In the genomic region with DNA sequence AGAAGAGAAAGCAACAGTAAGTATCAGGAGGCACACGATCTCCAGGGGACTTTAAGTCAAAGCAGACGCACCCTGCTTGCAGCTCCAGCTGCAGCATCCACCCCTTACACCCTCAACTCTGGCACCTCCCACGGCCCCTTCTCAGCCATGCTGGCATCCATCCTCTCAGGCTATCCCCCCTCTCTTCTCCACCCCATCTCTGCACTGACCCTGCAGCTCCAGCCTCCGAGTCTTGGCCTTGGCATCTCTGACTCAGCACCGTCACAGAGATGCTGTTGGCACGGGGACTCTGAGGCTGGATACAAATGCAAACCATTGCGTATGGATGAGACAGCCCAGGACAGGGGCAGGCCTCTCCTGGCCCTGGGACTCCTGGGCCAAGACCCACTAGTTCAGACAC, we compare ENCODE assay signal across 22 cellular contexts. TPM values are rescaled to one million over a fixed set of nuclear protein-coding genes. Genes with fewer than 3 reads are reported as not detected.
DNase-seq lines count a peak whose midpoint lies in the region; FAIRE-seq and TF ChIP-seq lines count a peak whose summit lies in the region.
"Had no signal": no experiment of that assay in that cellular context is flagged by ENCODE, and none has a peak within 500 bp of the region (broad histone marks: within the 10 kb centered on the region; RNA-seq: fewer than 3 reads in every experiment).

No MANE protein-coding gene starts in this region.

- H3K4me2 ChIP-seq in keratinocyte (ENCODE audit: control insufficient read depth, extremely low read depth, insufficient read depth, low read depth, low read length): no peak overlapping the region

- H3K4me1 ChIP-seq in keratinocyte (ENCODE audit: control insufficient read depth, extremely low read depth, insufficient read depth, low read length): no peaks in the 10 kb centered on the region
- H3K4me1 ChIP-seq: colonic mucosa, right atrium auricular region, stomach, upper lobe of right lung had no signal

- in situ Hi-C loops in G401 (cut with HindIII; ENCODE audit: low sequenced_read_pairs): no loop called here

- no peaks in the 10 kb centered on the region for H3K79me2 ChIP-seq in keratinocyte (ENCODE audit: control insufficient read depth, insufficient read depth, low read length)

- TF ChIP-seq CTCF in AG10803 (conservative IDR thresholded peaks at IDR 0.05; ENCODE audit: low read length): no peak
- TF ChIP-seq CTCF in WERI-Rb-1 (IDR thresholded peaks at IDR 0.05; ENCODE audit: low read depth, low read length): no peak
- no peak for TF ChIP-seq CTCF in keratinocyte (optimal IDR thresholded peaks at IDR 0.05 in 1 of 3, IDR thresholded peaks at IDR 0.05 in 1 of 3, conservative IDR thresholded peaks at IDR 0.05 in 1 of 3; ENCODE audit: extremely low read depth in 1 of 3, insufficient read depth in 2 of 3, low read length in 3 of 3)

- peak overlapping the region; percentile 90 for H3K27ac ChIP-seq in WERI-Rb-1
- no peak overlapping the region for H3K27ac ChIP-seq in keratinocyte (ENCODE audit: control insufficient read depth, insufficient read depth, low read length)
- H3K27ac ChIP-seq: colonic mucosa, gastrocnemius medialis, neutrophil, right atrium auricular region, stomach, upper lobe of right lung had no signal

- H3K36me3 ChIP-seq in WERI-Rb-1 (no peaks in the 10 kb centered on the region), keratinocyte (ENCODE audit: control insufficient read depth in 2 of 2, extremely low read depth in 1 of 2, insufficient read depth in 2 of 2, low read length in 2 of 2) (no peaks in the 10 kb centered on the region)
- H3K36me3 ChIP-seq: colonic mucosa, gastrocnemius medialis, neutrophil, right atrium auricular region, stomach, upper lobe of right lung had no signal

- dilution Hi-C loops in keratinocyte (cut with MboI; ENCODE audit: extremely low pct_ligation_motif_present, low sequenced_read_pairs): no loop called here

- H3K9me1 ChIP-seq in keratinocyte (ENCODE audit: control insufficient read depth, extremely low read depth, insufficient read depth, low read length): no peaks in the 10 kb centered on the region

- H3K9ac ChIP-seq in keratinocyte (ENCODE audit: control insufficient read depth, extremely low read depth, insufficient read depth, low read length): no peak overlapping the region

- H3K27me3 ChIP-seq in WERI-Rb-1 (ENCODE audit: insufficient read depth, low read depth, severe bottlenecking) (no peaks in the 10 kb centered on the region), keratinocyte (ENCODE audit: control insufficient read depth, extremely low read depth, insufficient read depth, low read length) (peaks cover 12% of the 10 kb centered on the region)
- H3K27me3 ChIP-seq: colonic mucosa, gastrocnemius medialis, neutrophil, right atrium auricular region, upper lobe of right lung had no signal

- H3K4me3 ChIP-seq in AG10803 (ENCODE audit: low read length): no peak overlapping the region
- H3K4me3 ChIP-seq in WERI-Rb-1 (ENCODE audit: low read depth, low read length): no peak overlapping the region
- H3K4me3 ChIP-seq in keratinocyte (ENCODE audit: control insufficient read depth in 2 of 3, extremely low read depth in 1 of 3, insufficient read depth in 2 of 3, low read depth in 1 of 3, low read length in 3 of 3): no peak overlapping the region
- H3K4me3 ChIP-seq: colonic mucosa, gastrocnemius medialis, GM12878, right atrium auricular region, stomach, upper lobe of right lung had no signal

- DNase-seq in AG10803 (ENCODE audit: low read depth): peak; percentile 26
- peak; percentile 19 for DNase-seq in G401 (ENCODE audit: low spot score)
- no peak for DNase-seq in WERI-Rb-1
- no peak for DNase-seq in keratinocyte (ENCODE audit: low read depth, low spot score)
- DNase-seq in stimulated activated CD4-positive, alpha-beta T cell treated with anti-CD3 and anti-CD28 coated beads, Interleukin-4, amount 100 ng/mL, for 1 hour: no peak
- no peak for DNase-seq in NCI-H1930 (lab: John Stamatoyannopoulos, UW)
- DNase-seq in stimulated activated CD4-positive, alpha-beta T cell treated with anti-CD3 and anti-CD28 coated beads, Interleukin-2, amount 100 ng/mL, for 24 hours: no peak
- DNase-seq in stimulated activated CD4-positive, alpha-beta T cell treated with anti-CD3 and anti-CD28 coated beads, Interleukin-15, amount 100 ng/mL, for 24 hours: no peak
- DNase-seq: activated CD4-positive, alpha-beta T cell treated with anti-CD3 and anti-CD28 coated beads, Interleukin-2, amount 10 ng/mL, durations not matched to agents 7 days and 5 days; colonic mucosa; gastrocnemius medialis; left cardiac atrium; NCI-H226; stomach; upper lobe of right lung had no signal

- H4K20me1 ChIP-seq in keratinocyte (ENCODE audit: control insufficient read depth, extremely low read depth, insufficient read depth, low read length): no peaks in the 10 kb centered on the region

- H3K9me3 ChIP-seq in WERI-Rb-1 (ENCODE audit: severe bottlenecking): no peaks in the 10 kb centered on the region
- H3K9me3 ChIP-seq in keratinocyte (ENCODE audit: control insufficient read depth, low read depth, low read length): no peaks in the 10 kb centered on the region
- H3K9me3 ChIP-seq: colonic mucosa, gastrocnemius medialis, neutrophil, right atrium auricular region, stomach, upper lobe of right lung had no signal

- no peak overlapping the region for H2AFZ ChIP-seq in keratinocyte (ENCODE audit: control insufficient read depth, low read length)

- FAIRE-seq in keratinocyte (lab: Jason Lieb, UNC): peak; percentile 23
- FAIRE-seq: G401.6, GM12878, RCC 7860, TTC549 had no signal

RNA-seq across cellular contexts. Expression of gene ZXDC, which starts 18.5 kb away (rescaled TPM):
- 11.4 and 18.9 TPM in 2 replicates for total RNA-seq in G401 (2014; rRNA removed; shearing (Covaris generic))
- 9.9 to 10.7 TPM (median 10.3 TPM) in 3 replicates for polyA plus RNA-seq in keratinocyte
- 7.8 TPM for polyA plus RNA-seq in keratinocyte (2011; ENCODE audit: low read depth)
- polyA plus RNA-seq in keratinocyte (2011; cell fraction: cytosol; rRNA removed): 7.3 and 7.8 TPM in 2 replicates
- 27.5 and 35.4 TPM in 2 replicates for polyA plus RNA-seq in keratinocyte (2011; cell fraction: nucleus; rRNA removed)
- polyA plus RNA-seq in keratinocyte (2012; ENCODE audit: low replicate concordance): 9.3 and 11.8 TPM in 2 replicates
- polyA minus RNA-seq in keratinocyte: 19.1 to 24.6 TPM (median 21.4 TPM) in 3 replicates
- polyA minus RNA-seq in keratinocyte (2011; cell fraction: cytosol; rRNA and poly(A)+ RNA removed): 14.0 TPM
- polyA minus RNA-seq in keratinocyte (2011; cell fraction: nucleus; rRNA and poly(A)+ RNA removed): 26.8 and 36.1 TPM in 2 replicates

RNA-seq across cellular contexts. Expression of gene UROC1, which starts 23.4 kb away (rescaled TPM):
- not detected in 2 replicates for total RNA-seq in G401 (2014; rRNA removed; shearing (Covaris generic))
- polyA plus RNA-seq in keratinocyte: not detected in 3 replicates
- not detected for polyA plus RNA-seq in keratinocyte (2011; ENCODE audit: low read depth)
- polyA plus RNA-seq in keratinocyte (2011; cell fraction: cytosol; rRNA removed): not detected in 2 replicates
- not detected in 2 replicates for polyA plus RNA-seq in keratinocyte (2011; cell fraction: nucleus; rRNA removed)
- not detected in 2 replicates for polyA plus RNA-seq in keratinocyte (2012; ENCODE audit: low replicate concordance)
- not detected in 3 replicates for polyA minus RNA-seq in keratinocyte
- polyA minus RNA-seq in keratinocyte (2011; cell fraction: cytosol; rRNA and poly(A)+ RNA removed): not detected
- not detected in 2 replicates for polyA minus RNA-seq in keratinocyte (2011; cell fraction: nucleus; rRNA and poly(A)+ RNA removed)
- total RNA-seq: activated CD4-positive, alpha-beta T cell treated with anti-CD3 and anti-CD28 coated beads, Interleukin-2, amount 10 ng/mL, durations not matched to agents 7 days and 5 days; colonic mucosa; GM12878; left cardiac atrium; mesothelial cell of epicardium; right atrium auricular region; stomach; upper lobe of right lung had no signal
- polyA plus RNA-seq: stomach had no signal

RNA-seq across cellular contexts. Expression of gene CHST13, which starts 29.8 kb away (rescaled TPM):
- 0.49 and 2.0 TPM in 2 replicates for total RNA-seq in G401 (2014; rRNA removed; shearing (Covaris generic))
- not detected in 3 replicates for polyA plus RNA-seq in keratinocyte
- polyA plus RNA-seq in keratinocyte (2011; ENCODE audit: low read depth): not detected
- polyA plus RNA-seq in keratinocyte (2011; cell fraction: cytosol; rRNA removed): not detected in 2 replicates
- not detected in 2 replicates for polyA plus RNA-seq in keratinocyte (2011; cell fraction: nucleus; rRNA removed)
- polyA plus RNA-seq in keratinocyte (2012; ENCODE audit: low replicate concordance): not detected in 2 replicates
- polyA minus RNA-seq in keratinocyte: not detected in 3 replicates
- not detected for polyA minus RNA-seq in keratinocyte (2011; cell fraction: cytosol; rRNA and poly(A)+ RNA removed)
- polyA minus RNA-seq in keratinocyte (2011; cell fraction: nucleus; rRNA and poly(A)+ RNA removed): not detected in 2 replicates
- total RNA-seq: activated CD4-positive, alpha-beta T cell treated with anti-CD3 and anti-CD28 coated beads, Interleukin-2, amount 10 ng/mL, durations not matched to agents 7 days and 5 days; GM12878; mesothelial cell of epicardium had no signal
- polyA plus RNA-seq: GM12878 had no signal

Comparison
In these comparisons a context has a peak if more than half of its experiments do, and no peak if none do; other contexts are left out.
1. DNase-seq: peak in AG10803 (single experiment) and G401 (single experiment); none in WERI-Rb-1 (single experiment), keratinocyte (single experiment), stimulated activated CD4-positive, alpha-beta T cell treated with anti-CD3 and anti-CD28 coated beads, Interleukin-4, amount 100 ng/mL, for 1 hour (single experiment), NCI-H1930 (0 of 2), stimulated activated CD4-positive, alpha-beta T cell treated with anti-CD3 and anti-CD28 coated beads, Interleukin-2, amount 100 ng/mL, for 24 hours (0 of 2) and stimulated activated CD4-positive, alpha-beta T cell treated with anti-CD3 and anti-CD28 coated beads, Interleukin-15, amount 100 ng/mL, for 24 hours (single experiment).